Comparison of ENCODE assay signal across 15 cellular contexts in the genomic region with DNA sequence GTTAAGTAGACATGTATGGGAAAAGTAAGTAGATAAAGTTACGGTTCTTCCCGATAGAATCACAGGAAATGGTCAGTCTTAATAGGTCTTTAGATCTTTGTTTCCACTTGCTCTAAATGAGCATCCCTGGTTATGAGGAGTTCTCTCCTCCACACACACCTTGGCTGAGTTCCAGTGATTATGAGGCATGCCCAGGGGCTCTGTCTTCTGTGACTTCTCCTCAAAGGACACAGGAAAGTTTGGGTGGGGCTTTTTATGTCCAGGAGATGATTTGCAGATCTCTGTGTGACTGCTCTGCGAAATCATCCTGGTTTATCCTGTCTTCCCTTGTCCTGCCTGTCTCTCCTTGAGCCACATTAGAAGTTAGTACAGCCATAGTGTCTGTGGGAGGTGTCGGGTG.
DNase-seq lines count a peak whose midpoint lies in the region; ATAC-seq and TF ChIP-seq lines count a peak whose summit lies in the region.
"Had no signal": no experiment of that assay in that cellular context is flagged by ENCODE, and none has a peak within 500 bp of the region (broad histone marks: within the 10 kb centered on the region; RNA-seq: fewer than 3 reads in every experiment).

No MANE protein-coding gene starts in this region.

- H3K4me3 Mint-ChIP-seq in activated naive CD4-positive, alpha-beta T cell treated with anti-CD3 and anti-CD28 coated beads for 36 hours = no peak overlapping the region
- no peak overlapping the region for H3K4me3 Mint-ChIP-seq in activated CD8-positive, alpha-beta T cell treated with anti-CD3 and anti-CD28 coated beads for 36 hours
- H3K4me3 Mint-ChIP-seq: central memory CD8-positive, alpha-beta T cell; stimulated activated naive CD8-positive, alpha-beta T cell treated with anti-CD3 and anti-CD28 coated beads, Interleukin-15, Interleukin-2, amounts not matched to agents 100 ng/mL and 50 ng/mL, for 24 hours had no signal

- no peak overlapping the region for H3K4me3 ChIP-seq in subcutaneous abdominal adipose tissue (ENCODE audit: low read depth in 1 of 5, low read length in 5 of 5)

- TF ChIP-seq CTCF in activated CD8-positive, alpha-beta T cell treated with anti-CD3 and anti-CD28 coated beads for 36 hours (IDR thresholded peaks at IDR 0.05) = no peak
- no peak for TF ChIP-seq CTCF in foreskin keratinocyte (conservative IDR thresholded peaks at IDR 0.05)

- CTCF ChIA-PET in activated naive CD4-positive, alpha-beta T cell treated with anti-CD3 and anti-CD28 coated beads for 36 hours (lab: Charles Lee) = interaction anchor here (0.6 to 2.0 kb wide), 2 partner anchors 41 to 65 kb away, joined by 3 to 5 read pairs; no protein-coding TSS in a partner anchor
- CTCF ChIA-PET in activated CD8-positive, alpha-beta T cell treated with anti-CD3 and anti-CD28 coated beads for 36 hours (lab: Charles Lee) = interaction anchor here (0.7 to 1.4 kb wide), 5 partner anchors 19 to 148 kb away, joined by 3 to 4 read pairs (median 4); no protein-coding TSS in a partner anchor

- intact Hi-C loops in activated naive CD4-positive, alpha-beta T cell treated with anti-CD3 and anti-CD28 coated beads for 36 hours (cut with micrococcal nuclease) = no loop called here
- intact Hi-C loops in activated CD8-positive, alpha-beta T cell treated with anti-CD3 and anti-CD28 coated beads for 36 hours (cut with micrococcal nuclease) = loop anchor here (10.0 kb wide), 1 partner anchor 115 kb away; no protein-coding TSS in a partner anchor

- ATAC-seq in activated CD8-positive, alpha-beta T cell treated with anti-CD3 and anti-CD28 coated beads for 36 hours = no peak
- ATAC-seq in foreskin keratinocyte (peak; percentile 17), HG03442 (IDR thresholded peaks at IDR 0.05; ENCODE audit: unreplicated experiment) (no peak)
- ATAC-seq: left lobe of liver had no signal

- H3K27ac Mint-ChIP-seq in activated naive CD4-positive, alpha-beta T cell treated with anti-CD3 and anti-CD28 coated beads for 36 hours = peak overlapping the region; percentile 50
- H3K27ac Mint-ChIP-seq in activated CD8-positive, alpha-beta T cell treated with anti-CD3 and anti-CD28 coated beads for 36 hours = peak overlapping the region; percentile 41

- H3K9ac ChIP-seq in subcutaneous abdominal adipose tissue (ENCODE audit: low read length in 5 of 5) = no peak overlapping the region

- peaks cover 40% of the 10 kb centered on the region for H3K36me3 Mint-ChIP-seq in activated naive CD4-positive, alpha-beta T cell treated with anti-CD3 and anti-CD28 coated beads for 36 hours (ENCODE audit: low read depth)
- peaks cover 36% of the 10 kb centered on the region for H3K36me3 Mint-ChIP-seq in activated CD8-positive, alpha-beta T cell treated with anti-CD3 and anti-CD28 coated beads for 36 hours (ENCODE audit: low read depth)

- peaks cover 38 to 72% (median 62%) of the 10 kb centered on the region in 5 donors for H3K36me3 ChIP-seq in subcutaneous abdominal adipose tissue (ENCODE audit: control insufficient read depth in 5 of 5, insufficient read depth in 5 of 5, low read length in 5 of 5)

- no peaks in the 10 kb centered on the region for H3K9me3 ChIP-seq in subcutaneous abdominal adipose tissue (ENCODE audit: control insufficient read depth in 5 of 5, low read length in 5 of 5)

- peaks cover 9% of the 10 kb centered on the region for H3K4me1 ChIP-seq in foreskin keratinocyte
- peaks cover 8 to 43% (median 26%) of the 10 kb centered on the region in 5 donors for H3K4me1 ChIP-seq in subcutaneous abdominal adipose tissue (ENCODE audit: control insufficient read depth in 5 of 5, insufficient read depth in 5 of 5, low read length in 5 of 5)

- H3K9me3 Mint-ChIP-seq in activated naive CD4-positive, alpha-beta T cell treated with anti-CD3 and anti-CD28 coated beads for 36 hours = no peaks in the 10 kb centered on the region
- no peaks in the 10 kb centered on the region for H3K9me3 Mint-ChIP-seq in activated CD8-positive, alpha-beta T cell treated with anti-CD3 and anti-CD28 coated beads for 36 hours
- H3K9me3 Mint-ChIP-seq: central memory CD8-positive, alpha-beta T cell; stimulated activated naive CD8-positive, alpha-beta T cell treated with anti-CD3 and anti-CD28 coated beads, Interleukin-15, Interleukin-2, amounts not matched to agents 100 ng/mL and 50 ng/mL, for 24 hours had no signal

- POLR2A ChIA-PET in activated CD8-positive, alpha-beta T cell treated with anti-CD3 and anti-CD28 coated beads for 36 hours (lab: Charles Lee) = no interaction called here

- no peaks in the 10 kb centered on the region for H3K27me3 ChIP-seq in foreskin keratinocyte
- no peaks in the 10 kb centered on the region for H3K27me3 ChIP-seq in subcutaneous abdominal adipose tissue (ENCODE audit: control insufficient read depth in 5 of 5, insufficient read depth in 4 of 5, low read length in 5 of 5)

- DNase-seq in activated naive CD4-positive, alpha-beta T cell treated with anti-CD3 and anti-CD28 coated beads for 36 hours = no peak
- DNase-seq in activated naive CD4-positive, alpha-beta T cell (lab: John Stamatoyannopoulos, UW) = no peak
- DNase-seq in activated CD8-positive, alpha-beta T cell treated with anti-CD3 and anti-CD28 coated beads for 36 hours = no peak
- peak in 1 of 2 donors; percentile 54 for DNase-seq in foreskin keratinocyte
- DNase-seq in NCI-H526 treated with DMSO at 0.1 percent for 48 hours (lab: John Stamatoyannopoulos, UW) = no peak
- DNase-seq in activated effector memory CD4-positive, alpha-beta T cell treated with anti-CD3 and anti-CD28 coated beads, Interleukin-2, amount 50 U/mL, for 16 hours = no peak
- DNase-seq: GF-D8; NCI-H1694; NK-92 treated with Interleukin-12 subunit alpha and Interleukin-12 subunit beta, amount 100 ng/mL, for 24 hours; stimulated activated CD4-positive, alpha-beta T cell treated with anti-CD3 and anti-CD28 coated beads, Interleukin-1b, Interleukin-23, amount 100 ng/mL, for 48 hours had no signal

- peaks cover 27% of the 10 kb centered on the region for H3K4me1 Mint-ChIP-seq in activated naive CD4-positive, alpha-beta T cell treated with anti-CD3 and anti-CD28 coated beads for 36 hours (ENCODE audit: low read depth)
- H3K4me1 Mint-ChIP-seq in activated CD8-positive, alpha-beta T cell treated with anti-CD3 and anti-CD28 coated beads for 36 hours (ENCODE audit: low read depth) = peaks cover 22% of the 10 kb centered on the region

- H3K27ac ChIP-seq in foreskin keratinocyte (no peak overlapping the region), subcutaneous abdominal adipose tissue (ENCODE audit: low read depth, low read length) (peak overlapping the region; percentile 81)

- no peaks in the 10 kb centered on the region for H3K27me3 Mint-ChIP-seq in activated naive CD4-positive, alpha-beta T cell treated with anti-CD3 and anti-CD28 coated beads for 36 hours (ENCODE audit: low read depth)
- H3K27me3 Mint-ChIP-seq in activated CD8-positive, alpha-beta T cell treated with anti-CD3 and anti-CD28 coated beads for 36 hours = no peaks in the 10 kb centered on the region
- H3K27me3 Mint-ChIP-seq: central memory CD8-positive, alpha-beta T cell; stimulated activated naive CD8-positive, alpha-beta T cell treated with anti-CD3 and anti-CD28 coated beads, Interleukin-15, Interleukin-2, amounts not matched to agents 100 ng/mL and 50 ng/mL, for 24 hours had no signal
